ENCODE assay signal across 8 cellular contexts in genomic region chr6:142566628-142567396, GRCh38.
DNase-seq lines count a peak whose midpoint lies in the region; ATAC-seq and TF ChIP-seq lines count a peak whose summit lies in the region.

No MANE protein-coding gene starts in this region.

- H3K4me1 Mint-ChIP-seq in Calu3 (ENCODE audit: low read depth, unreplicated experiment), result peaks cover 19% of the 10 kb centered on the region

- no peaks in the 10 kb centered on the region for H3K9me3 ChIP-seq in heart left ventricle
- no peaks in the 10 kb centered on the region for H3K9me3 ChIP-seq in gastrocnemius medialis

- no TSS peak for BruUV-seq in Calu3 (replicated peaks; lab: Mats Ljungman, UMichigan)

- H3K27ac Mint-ChIP-seq in Calu3 (ENCODE audit: unreplicated experiment), result no peak overlapping the region

- intact Hi-C loops in Calu3 (cut with micrococcal nuclease; ENCODE audit: unreplicated experiment), result loop anchor here (10.0 kb wide), 3 partner anchors 92 to 858 kb away; no protein-coding TSS in a partner anchor
- intact Hi-C loops in heart left ventricle (cut with DNase I), result loop anchor here in 3 of 10 donors (5.0 to 10.0 kb wide), 2 partner anchors 858 to 860 kb away; no protein-coding TSS in a partner anchor
- intact Hi-C loops in gastrocnemius medialis (cut with DNase I; ENCODE audit: low total_unique reads), result no loop called here

- H3K4me3 ChIP-seq in heart left ventricle, result no peak overlapping the region
- H3K4me3 ChIP-seq in gastrocnemius medialis, result no peak overlapping the region

- TF ChIP-seq POLR2A in heart left ventricle (IDR thresholded peaks at IDR 0.05) (no peak), gastrocnemius medialis (IDR thresholded peaks at IDR 0.05) (no peak)

- no peaks in the 10 kb centered on the region for H3K9me3 Mint-ChIP-seq in Calu3 (ENCODE audit: low read depth, unreplicated experiment)

- H3K4me3 Mint-ChIP-seq in Calu3 (ENCODE audit: low read depth, unreplicated experiment), result no peak overlapping the region

- peak; percentile 68 for DNase-seq in Calu3
- peak; percentile 87 for DNase-seq in HT-29 (ENCODE audit: low spot score)
- peak; percentile 80 for DNase-seq in SK-MEL-5 (ENCODE audit: low read depth, low spot score)
- peak; percentile 50 for DNase-seq in activated naive CD4-positive, alpha-beta T cell treated with Interleukin-2 at 50 U/mL for 16 hours
- DNase-seq in heart left ventricle, result peak in 3 of 5 donors; percentile 26 to 28 (median 28)
- DNase-seq in gastrocnemius medialis, result no peak

- WGBS in heart left ventricle, 4 donors, result 63 to 68% (median 66%) methylated on average over 10 of the region's 10 CpGs

- TF ChIP-seq CTCF in Calu3 (IDR thresholded peaks at IDR 0.05; ENCODE audit: unreplicated experiment) (peak; percentile 66), heart left ventricle (IDR thresholded peaks at IDR 0.05) (peak; percentile 66 to 90 (median 82)), gastrocnemius medialis (IDR thresholded peaks at IDR 0.05 in 4 of 5, conservative IDR thresholded peaks at IDR 0.05 in 1 of 5) (peak; percentile 4 to 71 (median 45))

- no peaks in the 10 kb centered on the region for H3K36me3 Mint-ChIP-seq in Calu3 (ENCODE audit: insufficient read depth, unreplicated experiment)

- H3K27me3 Mint-ChIP-seq in Calu3 (ENCODE audit: unreplicated experiment), result no peaks in the 10 kb centered on the region

- H3K4me1 ChIP-seq in heart left ventricle, result peaks cover 0 to 22% (median 7%) of the 10 kb centered on the region in 12 donors
- H3K4me1 ChIP-seq in gastrocnemius medialis, result no peaks in the 10 kb centered on the region

- ATAC-seq in GM19455 (IDR thresholded peaks at IDR 0.05; ENCODE audit: unreplicated experiment) (peak; percentile 83), heart left ventricle (peak in 3 of 4 donors; percentile 54 to 59 (median 58)), gastrocnemius medialis (no peak), GM21360 (IDR thresholded peaks at IDR 0.05; ENCODE audit: unreplicated experiment) (no peak)

- H3K27ac ChIP-seq in heart left ventricle, result no peak overlapping the region
- no peak overlapping the region for H3K27ac ChIP-seq in gastrocnemius medialis

- H3K36me3 ChIP-seq in heart left ventricle (no peaks in the 10 kb centered on the region), gastrocnemius medialis (no peaks in the 10 kb centered on the region)

- CTCF ChIA-PET in Calu3 (lab: Charles Lee), result interaction anchor here (0.6 kb wide), 1 partner anchor 95 kb away, joined by 5 read pairs; no protein-coding TSS in a partner anchor

- in situ Hi-C loops in SK-MEL-5 (cut with HindIII; ENCODE audit: low pct_unique_long_range_greater_than_20kb, low sequenced_read_pairs) (no loop called here), gastrocnemius medialis (cut with MboI; ENCODE audit: low sequenced_read_pairs in 4 of 4) (no loop called here)

- H3K27me3 ChIP-seq in heart left ventricle (no peaks in the 10 kb centered on the region), gastrocnemius medialis (no peaks in the 10 kb centered on the region)

Comparison
In these comparisons a context has a peak if more than half of its experiments do, and no peak if none do; other contexts are left out.
1. DNase-seq: peak in Calu3 (single experiment), HT-29 (single experiment), SK-MEL-5 (single experiment), activated naive CD4-positive, alpha-beta T cell treated with Interleukin-2 at 50 U/mL for 16 hours (single experiment) and heart left ventricle (3 of 5); none in gastrocnemius medialis (0 of 2).
2. ATAC-seq: peak in GM19455 (single experiment) and heart left ventricle (3 of 4); none in gastrocnemius medialis (0 of 2) and GM21360 (single experiment).
3. Peak in every context shown above with its lines, with median percentiles within 50 percentile points of each other: CTCF ChIP-seq.